ENCODE assay signal across 8 cellular contexts in the genomic region with DNA sequence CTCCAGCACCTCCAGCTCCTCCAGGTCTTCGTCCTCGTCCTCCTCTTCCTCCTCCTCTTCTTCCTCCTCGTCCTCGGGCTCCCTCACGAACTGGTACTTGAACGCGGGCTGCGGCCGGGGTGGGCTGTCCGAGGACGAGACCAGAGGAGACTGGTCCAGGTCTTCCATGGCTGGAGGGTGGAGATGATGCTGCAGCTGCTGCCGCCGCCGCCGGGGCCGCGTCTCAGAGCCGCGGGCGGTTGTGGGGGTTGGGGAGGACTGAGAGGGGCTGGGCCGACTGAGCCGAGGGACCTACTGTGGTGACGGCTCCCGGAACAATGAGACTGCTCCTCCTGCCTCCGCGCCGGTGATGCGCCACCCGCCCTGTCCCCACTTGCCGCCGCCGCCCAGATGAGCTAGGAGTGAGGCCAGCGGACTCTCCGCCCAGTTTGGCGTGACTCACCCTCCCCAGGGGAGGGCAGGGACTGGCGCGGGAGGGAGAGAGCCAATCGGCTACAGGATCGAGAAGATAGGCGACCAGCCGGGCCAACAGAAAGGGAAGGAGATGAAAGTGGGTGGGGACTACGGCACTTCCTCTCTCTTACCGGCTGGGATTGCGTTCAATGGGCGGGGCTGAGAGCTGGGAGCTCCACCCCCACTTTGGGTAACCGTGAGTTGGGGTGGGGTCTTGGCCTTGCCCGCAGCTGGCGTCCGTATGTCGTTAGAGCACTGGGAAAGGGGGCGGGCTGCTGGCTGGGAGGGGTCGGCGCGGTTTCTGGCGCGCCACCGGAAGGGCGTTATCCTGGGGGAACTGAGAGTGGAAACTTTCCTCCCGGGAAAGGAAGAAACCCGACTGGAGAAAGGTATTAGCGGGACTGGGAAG. TPM values are rescaled to one million over a fixed set of nuclear protein-coding genes. Genes with fewer than 3 reads are reported as not detected.
DNase-seq lines count a peak whose midpoint lies in the region; ATAC-seq and TF ChIP-seq lines count a peak whose summit lies in the region.

A gene with protein sequence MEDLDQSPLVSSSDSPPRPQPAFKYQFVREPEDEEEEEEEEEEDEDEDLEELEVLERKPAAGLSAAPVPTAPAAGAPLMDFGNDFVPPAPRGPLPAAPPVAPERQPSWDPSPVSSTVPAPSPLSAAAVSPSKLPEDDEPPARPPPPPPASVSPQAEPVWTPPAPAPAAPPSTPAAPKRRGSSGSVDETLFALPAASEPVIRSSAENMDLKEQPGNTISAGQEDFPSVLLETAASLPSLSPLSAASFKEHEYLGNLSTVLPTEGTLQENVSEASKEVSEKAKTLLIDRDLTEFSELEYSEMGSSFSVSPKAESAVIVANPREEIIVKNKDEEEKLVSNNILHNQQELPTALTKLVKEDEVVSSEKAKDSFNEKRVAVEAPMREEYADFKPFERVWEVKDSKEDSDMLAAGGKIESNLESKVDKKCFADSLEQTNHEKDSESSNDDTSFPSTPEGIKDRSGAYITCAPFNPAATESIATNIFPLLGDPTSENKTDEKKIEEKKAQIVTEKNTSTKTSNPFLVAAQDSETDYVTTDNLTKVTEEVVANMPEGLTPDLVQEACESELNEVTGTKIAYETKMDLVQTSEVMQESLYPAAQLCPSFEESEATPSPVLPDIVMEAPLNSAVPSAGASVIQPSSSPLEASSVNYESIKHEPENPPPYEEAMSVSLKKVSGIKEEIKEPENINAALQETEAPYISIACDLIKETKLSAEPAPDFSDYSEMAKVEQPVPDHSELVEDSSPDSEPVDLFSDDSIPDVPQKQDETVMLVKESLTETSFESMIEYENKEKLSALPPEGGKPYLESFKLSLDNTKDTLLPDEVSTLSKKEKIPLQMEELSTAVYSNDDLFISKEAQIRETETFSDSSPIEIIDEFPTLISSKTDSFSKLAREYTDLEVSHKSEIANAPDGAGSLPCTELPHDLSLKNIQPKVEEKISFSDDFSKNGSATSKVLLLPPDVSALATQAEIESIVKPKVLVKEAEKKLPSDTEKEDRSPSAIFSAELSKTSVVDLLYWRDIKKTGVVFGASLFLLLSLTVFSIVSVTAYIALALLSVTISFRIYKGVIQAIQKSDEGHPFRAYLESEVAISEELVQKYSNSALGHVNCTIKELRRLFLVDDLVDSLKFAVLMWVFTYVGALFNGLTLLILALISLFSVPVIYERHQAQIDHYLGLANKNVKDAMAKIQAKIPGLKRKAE (minus strand): TSS at position 319 of the 862 bp plus-strand sequence. CDS start 151 bp downstream, at position 168.

- intact Hi-C loops in dendritic cell treated with granulocyte-macrophage colony-stimulating factor and Interleukin-4, amounts not matched to agents 40 ng/mL and 50 ng/mL, for 4 days (cut with micrococcal nuclease), result loop anchor here (1.0 to 5.0 kb wide), 2 partner anchors 62 to 102 kb away; no protein-coding TSS in a partner anchor

- peak within 1 kb of the TSS; percentile 97 for H3K27ac Mint-ChIP-seq in dendritic cell treated with granulocyte-macrophage colony-stimulating factor and Interleukin-4, amounts not matched to agents 40 ng/mL and 50 ng/mL, for 4 days

- H3K9me3 Mint-ChIP-seq in dendritic cell treated with granulocyte-macrophage colony-stimulating factor and Interleukin-4, amounts not matched to agents 40 ng/mL and 50 ng/mL, for 4 days, result no peaks in the 10 kb centered on the region

- no peak for TF ChIP-seq CTCF in C4-2B (conservative IDR thresholded peaks at IDR 0.05)

- DNase-seq in NCI-H748 treated with DMSO at 0.1 percent for 48 hours (lab: John Stamatoyannopoulos, UW) (peak; percentile 91), left lobe of liver (ENCODE audit: low spot score) (peak; percentile 97)
- DNase-seq in activated CD4-positive, alpha-beta T cell treated with anti-CD3 and anti-CD28 coated beads, Interleukin-2, amount 50 U/mL, for 24 hours (ENCODE audit: low read depth in 1 of 2, low spot score in 1 of 2), result peak; percentile 92 to 98
- DNase-seq in stimulated activated CD4-positive, alpha-beta T cell treated with anti-CD3 and anti-CD28 coated beads, Interleukin-2, amount 100 ng/mL, for 4 hours (ENCODE audit: low read depth), result peak; percentile 99

- peak; percentile 73 for ATAC-seq in GM19372 (IDR thresholded peaks at IDR 0.05; ENCODE audit: low read depth, unreplicated experiment)
- ATAC-seq in HG03558 (IDR thresholded peaks at IDR 0.05; ENCODE audit: extremely low read depth, unreplicated experiment), result peak; percentile 73
- ATAC-seq in left lobe of liver, result peak; percentile 97

- no peaks in the 10 kb centered on the region for H3K27me3 Mint-ChIP-seq in dendritic cell treated with granulocyte-macrophage colony-stimulating factor and Interleukin-4, amounts not matched to agents 40 ng/mL and 50 ng/mL, for 4 days

- H3K4me1 Mint-ChIP-seq in dendritic cell treated with granulocyte-macrophage colony-stimulating factor and Interleukin-4, amounts not matched to agents 40 ng/mL and 50 ng/mL, for 4 days (ENCODE audit: low read depth), result peaks cover 27% of the 10 kb centered on the region

- peaks cover 27% of the 10 kb centered on the region for H3K36me3 Mint-ChIP-seq in dendritic cell treated with granulocyte-macrophage colony-stimulating factor and Interleukin-4, amounts not matched to agents 40 ng/mL and 50 ng/mL, for 4 days (ENCODE audit: low read depth)

- peak within 1 kb of the TSS; percentile 100 for H3K4me3 Mint-ChIP-seq in dendritic cell treated with granulocyte-macrophage colony-stimulating factor and Interleukin-4, amounts not matched to agents 40 ng/mL and 50 ng/mL, for 4 days

- H3K27ac ChIP-seq in C4-2B, result peak within 1 kb of the TSS; percentile 95

RNA-seq across cellular contexts. Expression of the gene that starts here (rescaled TPM):
- total RNA-seq in left lobe of liver, result 183 TPM

Comparison
In these comparisons a context has a peak if more than half of its experiments do, and no peak if none do; other contexts are left out.
1. Peak in every context shown above with its lines: DNase-seq, ATAC-seq and H3K27ac ChIP-seq.